Comparison of ENCODE assay signal across 1 cellular context in the genomic region with DNA sequence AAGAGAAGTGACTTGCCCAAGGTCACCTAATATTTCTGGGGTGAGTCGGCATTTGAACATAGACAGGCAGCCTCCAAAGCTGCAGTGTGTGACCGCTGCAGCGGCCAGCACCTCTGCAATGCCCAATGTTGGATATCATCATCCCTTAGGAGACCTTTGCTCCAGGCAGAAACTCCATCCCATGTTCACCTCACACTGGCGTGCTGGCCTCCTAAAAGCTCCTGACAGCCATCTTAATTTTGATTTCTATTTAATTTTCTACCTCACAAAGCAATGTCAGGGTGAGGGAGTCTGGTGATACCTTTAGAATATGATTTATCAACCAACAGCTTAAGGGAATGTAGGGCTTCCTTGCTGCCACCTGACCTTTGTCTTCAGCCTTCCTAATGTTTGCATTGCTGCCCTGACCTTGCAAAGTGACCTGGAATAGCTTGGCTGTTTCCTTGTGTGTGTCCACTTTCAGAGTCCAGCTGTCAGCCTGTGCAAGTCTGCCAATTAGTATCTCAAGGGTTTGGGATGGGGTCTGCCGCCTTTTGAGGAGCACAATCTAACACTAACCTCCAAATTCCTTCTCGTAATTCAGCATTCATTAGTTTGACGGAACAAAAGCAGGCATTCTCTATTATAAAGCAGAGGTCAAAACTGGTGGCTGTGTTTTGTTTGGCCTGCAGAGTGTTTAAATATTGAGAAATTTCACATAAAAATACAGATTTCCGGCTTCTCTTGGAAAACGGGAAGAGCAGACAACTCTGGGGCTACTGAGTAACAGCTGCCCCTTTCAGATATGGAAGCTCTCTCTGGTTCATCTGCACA.
TF ChIP-seq lines count a peak whose summit lies in the region.

No MANE protein-coding gene starts in this region.

TF ChIP-seq in HepG2, 621 proteins besides CTCF, POLR2A, EP300 and RAD21 (continued from another document):
- TF ChIP-seq, protein P1, sequence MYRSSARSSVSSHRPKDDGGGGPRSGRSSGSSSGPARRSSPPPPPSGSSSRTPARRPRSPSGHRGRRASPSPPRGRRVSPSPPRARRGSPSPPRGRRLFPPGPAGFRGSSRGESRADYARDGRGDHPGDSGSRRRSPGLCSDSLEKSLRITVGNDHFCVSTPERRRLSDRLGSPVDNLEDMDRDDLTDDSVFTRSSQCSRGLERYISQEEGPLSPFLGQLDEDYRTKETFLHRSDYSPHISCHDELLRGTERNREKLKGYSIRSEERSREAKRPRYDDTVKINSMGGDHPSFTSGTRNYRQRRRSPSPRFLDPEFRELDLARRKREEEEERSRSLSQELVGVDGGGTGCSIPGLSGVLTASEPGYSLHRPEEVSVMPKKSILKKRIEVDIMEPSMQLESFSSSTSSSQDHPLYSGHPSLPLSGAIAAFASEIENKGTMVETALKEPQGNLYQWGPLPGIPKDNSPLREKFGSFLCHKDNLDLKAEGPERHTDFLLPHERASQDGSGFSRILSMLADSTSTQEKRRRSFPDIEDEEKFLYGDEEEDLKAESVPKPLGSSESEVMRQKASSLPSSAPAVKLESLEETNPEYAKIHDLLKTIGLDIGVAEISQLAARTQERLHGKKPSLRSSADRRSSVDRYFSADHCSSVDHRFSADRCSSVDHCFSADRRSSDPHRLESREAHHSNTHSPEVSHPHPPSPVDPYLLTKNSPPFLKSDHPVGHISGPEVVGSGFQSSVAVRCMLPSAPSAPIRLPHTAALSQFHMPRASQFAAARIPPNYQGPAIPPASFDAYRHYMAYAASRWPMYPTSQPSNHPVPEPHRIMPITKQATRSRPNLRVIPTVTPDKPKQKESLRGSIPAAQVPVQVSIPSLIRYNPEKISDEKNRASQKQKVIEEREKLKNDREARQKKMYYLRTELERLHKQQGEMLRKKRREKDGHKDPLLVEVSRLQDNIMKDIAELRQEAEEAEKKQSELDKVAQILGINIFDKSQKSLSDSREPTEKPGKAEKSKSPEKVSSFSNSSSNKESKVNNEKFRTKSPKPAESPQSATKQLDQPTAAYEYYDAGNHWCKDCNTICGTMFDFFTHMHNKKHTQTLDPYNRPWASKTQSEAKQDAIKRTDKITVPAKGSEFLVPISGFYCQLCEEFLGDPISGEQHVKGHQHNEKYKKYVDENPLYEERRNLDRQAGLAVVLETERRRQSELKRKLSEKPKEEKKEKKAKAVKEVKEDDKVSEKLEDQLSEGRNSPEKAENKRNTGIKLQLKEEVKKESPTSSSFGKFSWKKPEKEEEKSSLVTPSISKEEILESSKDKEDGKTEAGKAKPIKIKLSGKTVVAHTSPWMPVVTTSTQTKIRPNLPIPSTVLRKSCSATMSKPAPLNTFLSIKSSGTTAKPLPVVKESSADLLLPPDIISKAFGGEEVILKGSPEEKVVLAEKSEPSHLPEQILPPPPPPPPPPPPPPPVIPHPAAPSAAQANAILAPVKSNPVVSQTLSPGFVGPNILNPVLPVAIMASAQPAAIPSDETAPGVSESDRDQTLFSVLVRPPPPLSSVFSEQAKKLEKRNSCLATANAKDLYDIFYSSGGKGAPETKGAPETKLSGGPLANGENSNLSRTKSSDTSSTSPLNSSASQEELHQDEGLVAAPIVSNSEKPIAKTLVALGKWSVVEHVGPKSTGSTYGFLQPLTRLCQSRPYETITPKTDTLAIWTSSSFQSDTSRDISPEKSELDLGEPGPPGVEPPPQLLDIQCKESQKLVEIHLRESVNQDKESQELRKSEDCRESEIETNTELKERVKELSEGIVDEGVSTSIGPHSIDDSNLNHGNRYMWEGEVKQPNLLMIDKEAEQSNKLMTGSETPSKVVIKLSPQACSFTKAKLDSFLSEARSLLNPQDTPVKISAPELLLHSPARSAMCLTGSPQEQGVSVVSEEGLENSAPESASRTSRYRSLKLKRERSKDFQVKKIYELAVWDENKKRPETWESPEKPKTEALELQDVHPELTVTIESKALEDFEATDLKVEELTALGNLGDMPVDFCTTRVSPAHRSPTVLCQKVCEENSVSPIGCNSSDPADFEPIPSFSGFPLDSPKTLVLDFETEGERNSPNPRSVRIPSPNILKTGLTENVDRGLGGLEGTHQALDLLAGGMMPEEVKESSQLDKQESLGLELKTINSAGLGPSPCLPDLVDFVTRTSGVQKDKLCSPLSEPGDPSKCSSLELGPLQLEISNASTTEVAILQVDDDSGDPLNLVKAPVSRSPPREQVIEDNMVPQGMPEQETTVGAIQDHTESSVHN (CRISPR knock-in tag; IDR thresholded peaks at IDR 0.05), result 0 out of 2 replicates have a peak, but pooled peaks have one; percentile 25
- TF ChIP-seq SP4 (CRISPR knock-in tag; IDR thresholded peaks at IDR 0.05), result peak; percentile 53; the same call in 1 of the 2 replicates
- TF ChIP-seq, protein P2, sequence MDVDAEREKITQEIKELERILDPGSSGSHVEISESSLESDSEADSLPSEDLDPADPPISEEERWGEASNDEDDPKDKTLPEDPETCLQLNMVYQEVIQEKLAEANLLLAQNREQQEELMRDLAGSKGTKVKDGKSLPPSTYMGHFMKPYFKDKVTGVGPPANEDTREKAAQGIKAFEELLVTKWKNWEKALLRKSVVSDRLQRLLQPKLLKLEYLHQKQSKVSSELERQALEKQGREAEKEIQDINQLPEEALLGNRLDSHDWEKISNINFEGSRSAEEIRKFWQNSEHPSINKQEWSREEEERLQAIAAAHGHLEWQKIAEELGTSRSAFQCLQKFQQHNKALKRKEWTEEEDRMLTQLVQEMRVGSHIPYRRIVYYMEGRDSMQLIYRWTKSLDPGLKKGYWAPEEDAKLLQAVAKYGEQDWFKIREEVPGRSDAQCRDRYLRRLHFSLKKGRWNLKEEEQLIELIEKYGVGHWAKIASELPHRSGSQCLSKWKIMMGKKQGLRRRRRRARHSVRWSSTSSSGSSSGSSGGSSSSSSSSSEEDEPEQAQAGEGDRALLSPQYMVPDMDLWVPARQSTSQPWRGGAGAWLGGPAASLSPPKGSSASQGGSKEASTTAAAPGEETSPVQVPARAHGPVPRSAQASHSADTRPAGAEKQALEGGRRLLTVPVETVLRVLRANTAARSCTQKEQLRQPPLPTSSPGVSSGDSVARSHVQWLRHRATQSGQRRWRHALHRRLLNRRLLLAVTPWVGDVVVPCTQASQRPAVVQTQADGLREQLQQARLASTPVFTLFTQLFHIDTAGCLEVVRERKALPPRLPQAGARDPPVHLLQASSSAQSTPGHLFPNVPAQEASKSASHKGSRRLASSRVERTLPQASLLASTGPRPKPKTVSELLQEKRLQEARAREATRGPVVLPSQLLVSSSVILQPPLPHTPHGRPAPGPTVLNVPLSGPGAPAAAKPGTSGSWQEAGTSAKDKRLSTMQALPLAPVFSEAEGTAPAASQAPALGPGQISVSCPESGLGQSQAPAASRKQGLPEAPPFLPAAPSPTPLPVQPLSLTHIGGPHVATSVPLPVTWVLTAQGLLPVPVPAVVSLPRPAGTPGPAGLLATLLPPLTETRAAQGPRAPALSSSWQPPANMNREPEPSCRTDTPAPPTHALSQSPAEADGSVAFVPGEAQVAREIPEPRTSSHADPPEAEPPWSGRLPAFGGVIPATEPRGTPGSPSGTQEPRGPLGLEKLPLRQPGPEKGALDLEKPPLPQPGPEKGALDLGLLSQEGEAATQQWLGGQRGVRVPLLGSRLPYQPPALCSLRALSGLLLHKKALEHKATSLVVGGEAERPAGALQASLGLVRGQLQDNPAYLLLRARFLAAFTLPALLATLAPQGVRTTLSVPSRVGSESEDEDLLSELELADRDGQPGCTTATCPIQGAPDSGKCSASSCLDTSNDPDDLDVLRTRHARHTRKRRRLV (CRISPR knock-in tag; IDR thresholded peaks at IDR 0.05), result peak; percentile 64; the same call in 1 of the 2 replicates
- TF ChIP-seq ZNF580 (CRISPR knock-in tag; IDR thresholded peaks at IDR 0.05; ENCODE audit: borderline replicate concordance, low read depth), result peak; percentile 17; the same call in 1 of the 2 replicates
- no peak for TF ChIP-seq ZBTB7A (CRISPR knock-in tag; IDR thresholded peaks at IDR 0.05)
- TF ChIP-seq ZNF766 (CRISPR knock-in tag; IDR thresholded peaks at IDR 0.05; ENCODE audit: borderline replicate concordance), result 0 out of 2 replicates have a peak, but pooled peaks have one; percentile 54
- TF ChIP-seq ZNF770 (CRISPR knock-in tag; IDR thresholded peaks at IDR 0.05), result 0 out of 2 replicates have a peak, but pooled peaks have one; percentile 12
- TF ChIP-seq, protein P3, sequence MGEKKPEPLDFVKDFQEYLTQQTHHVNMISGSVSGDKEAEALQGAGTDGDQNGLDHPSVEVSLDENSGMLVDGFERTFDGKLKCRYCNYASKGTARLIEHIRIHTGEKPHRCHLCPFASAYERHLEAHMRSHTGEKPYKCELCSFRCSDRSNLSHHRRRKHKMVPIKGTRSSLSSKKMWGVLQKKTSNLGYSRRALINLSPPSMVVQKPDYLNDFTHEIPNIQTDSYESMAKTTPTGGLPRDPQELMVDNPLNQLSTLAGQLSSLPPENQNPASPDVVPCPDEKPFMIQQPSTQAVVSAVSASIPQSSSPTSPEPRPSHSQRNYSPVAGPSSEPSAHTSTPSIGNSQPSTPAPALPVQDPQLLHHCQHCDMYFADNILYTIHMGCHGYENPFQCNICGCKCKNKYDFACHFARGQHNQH (CRISPR knock-in tag; IDR thresholded peaks at IDR 0.05), result peak; percentile 68; the same call in 1 of the 2 replicates
- peak; percentile 84 for TF ChIP-seq SALL1 (CRISPR knock-in tag; IDR thresholded peaks at IDR 0.05)
- TF ChIP-seq, protein P4, sequence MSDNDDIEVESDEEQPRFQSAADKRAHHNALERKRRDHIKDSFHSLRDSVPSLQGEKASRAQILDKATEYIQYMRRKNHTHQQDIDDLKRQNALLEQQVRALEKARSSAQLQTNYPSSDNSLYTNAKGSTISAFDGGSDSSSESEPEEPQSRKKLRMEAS (IDR thresholded peaks at IDR 0.05), result no peak; the same call in 1 of the 2 replicates
- TF ChIP-seq EHMT2 (IDR thresholded peaks at IDR 0.05; ENCODE audit: borderline replicate concordance, low read depth, low read length), result peak; percentile 34; the same call in 1 of the 2 replicates
- peak; percentile 48; the same call in 1 of the 2 replicates for TF ChIP-seq BRD4 (CRISPR knock-in tag; IDR thresholded peaks at IDR 0.05)
- 0 out of 2 replicates have a peak, but pooled peaks have one; percentile 9 for TF ChIP-seq ZIK1 (CRISPR knock-in tag; IDR thresholded peaks at IDR 0.05; ENCODE audit: borderline replicate concordance, low read depth)
- peak; percentile 51; the same call in 1 of the 2 replicates for TF ChIP-seq MYC (CRISPR knock-in tag; IDR thresholded peaks at IDR 0.05; ENCODE audit: borderline replicate concordance)
- peak; percentile 95 for TF ChIP-seq ESRRA (CRISPR knock-in tag; IDR thresholded peaks at IDR 0.05; ENCODE audit: low read depth)
- peak; percentile 58; the same call in 1 of the 2 replicates for TF ChIP-seq BCL6 (CRISPR knock-in tag; IDR thresholded peaks at IDR 0.05)
- TF ChIP-seq MEF2D (CRISPR knock-in tag; IDR thresholded peaks at IDR 0.05), result no peak
- no peak for TF ChIP-seq MXD4 (CRISPR knock-in tag; IDR thresholded peaks at IDR 0.05)
